ENCODE assay signal across 8 cellular contexts in genomic region chr20:35303735-35304431, GRCh38. TPM values are rescaled to one million over a fixed set of nuclear protein-coding genes. Genes with fewer than 3 reads are reported as not detected.
DNase-seq lines count a peak whose midpoint lies in the region; ATAC-seq and TF ChIP-seq lines count a peak whose summit lies in the region.

No MANE protein-coding gene starts in this region.

- no peak overlapping the region for H3K4me3 Mint-ChIP-seq in MCF 10A (ENCODE audit: unreplicated experiment)

- peak; percentile 85 for DNase-seq in COLO668 (lab: John Stamatoyannopoulos, UW; ENCODE audit: unreplicated experiment)
- peak; percentile 97 for DNase-seq in NCI-H2196 (lab: John Stamatoyannopoulos, UW; ENCODE audit: unreplicated experiment)
- DNase-seq in WERI-Rb-1: peak; percentile 95
- peak; percentile 92 for DNase-seq in MCF 10A (ENCODE audit: unreplicated experiment)
- peak; percentile 89 for DNase-seq in inferior parietal cortex (ENCODE audit: extremely low spot score)
- peak; percentile 88 for DNase-seq in stimulated activated CD4-positive, alpha-beta T cell treated with anti-CD3 and anti-CD28 coated beads, Interleukin-15, amount 100 ng/mL, for 24 hours
- no peak for DNase-seq in 8988T

- peak overlapping the region; percentile 19; the same call in 1 of the 2 replicates for H3K27ac ChIP-seq in WERI-Rb-1

- no peaks in the 10 kb centered on the region for H3K27me3 ChIP-seq in WERI-Rb-1 (ENCODE audit: insufficient read depth, low read depth, severe bottlenecking)

- CTCF ChIA-PET in MCF 10A (lab: Yijun Ruan, JAX): interaction anchor here (0.6 to 16.2 kb wide), 48 partner anchors 10 to 1441 kb away, joined by 3 to 374 read pairs (median 6); partner anchors contain the start of genes CEP250, EDEM2, EIF6 and FAM83C

- H3K4me1 Mint-ChIP-seq in MCF 10A (ENCODE audit: insufficient read depth, unreplicated experiment): peaks cover 63% of the 10 kb centered on the region

- H3K27ac Mint-ChIP-seq in MCF 10A (ENCODE audit: low read depth, unreplicated experiment): peak overlapping the region; percentile 94

- no TSS peak for BruUV-seq in MCF 10A (replicated peaks; lab: Mats Ljungman, UMichigan)

- no peak overlapping the region for H3K4me3 ChIP-seq in WERI-Rb-1 (ENCODE audit: low read depth, low read length)

- POLR2A ChIA-PET in MCF 10A (lab: Yijun Ruan, JAX): interaction anchor here (0.6 to 13.4 kb wide), 19 partner anchors 14 to 168 kb away, joined by 3 to 468 read pairs (median 29); partner anchors contain the start of genes CEP250, EDEM2, EIF6 and GDF5

- H3K36me3 ChIP-seq in WERI-Rb-1: peaks cover 16% of the 10 kb centered on the region

- ATAC-seq in HG02642 (IDR thresholded peaks at IDR 0.05; ENCODE audit: poor library complexity, unreplicated experiment): peak; percentile 53

- H3K36me3 Mint-ChIP-seq in MCF 10A (ENCODE audit: insufficient read depth, unreplicated experiment): peaks cover 2% of the 10 kb centered on the region

- H3K9me3 ChIP-seq in WERI-Rb-1 (ENCODE audit: severe bottlenecking): no peaks in the 10 kb centered on the region

- TF ChIP-seq CTCF in WERI-Rb-1 (IDR thresholded peaks at IDR 0.05; ENCODE audit: low read depth, low read length): peak; percentile 96
- peak; percentile 92 for TF ChIP-seq CTCF in MCF 10A (IDR thresholded peaks at IDR 0.05; ENCODE audit: unreplicated experiment)

- H3K9me3 Mint-ChIP-seq in MCF 10A (ENCODE audit: unreplicated experiment): no peaks in the 10 kb centered on the region

- no peaks in the 10 kb centered on the region for H3K27me3 Mint-ChIP-seq in MCF 10A (ENCODE audit: insufficient read depth, unreplicated experiment)

- intact Hi-C loops in MCF 10A (cut with micrococcal nuclease): loop anchor here (1.0 kb wide), 3 partner anchors 25 to 143 kb away; no protein-coding TSS in a partner anchor

RNA-seq across cellular contexts. Expression of gene FAM83C, which starts 11.7 kb away (rescaled TPM):
- not detected in 2 replicates for total RNA-seq in MCF 10A (2022)

RNA-seq across cellular contexts. Expression of gene EIF6, which starts 19.3 kb away (rescaled TPM):
- 322 and 354 TPM in 2 replicates for total RNA-seq in MCF 10A (2022)

RNA-seq across cellular contexts. Expression of gene MMP24OS, which starts 26.0 kb away (rescaled TPM):
- total RNA-seq in MCF 10A (2022): 43.2 and 52.2 TPM in 2 replicates
